In the genomic region with DNA sequence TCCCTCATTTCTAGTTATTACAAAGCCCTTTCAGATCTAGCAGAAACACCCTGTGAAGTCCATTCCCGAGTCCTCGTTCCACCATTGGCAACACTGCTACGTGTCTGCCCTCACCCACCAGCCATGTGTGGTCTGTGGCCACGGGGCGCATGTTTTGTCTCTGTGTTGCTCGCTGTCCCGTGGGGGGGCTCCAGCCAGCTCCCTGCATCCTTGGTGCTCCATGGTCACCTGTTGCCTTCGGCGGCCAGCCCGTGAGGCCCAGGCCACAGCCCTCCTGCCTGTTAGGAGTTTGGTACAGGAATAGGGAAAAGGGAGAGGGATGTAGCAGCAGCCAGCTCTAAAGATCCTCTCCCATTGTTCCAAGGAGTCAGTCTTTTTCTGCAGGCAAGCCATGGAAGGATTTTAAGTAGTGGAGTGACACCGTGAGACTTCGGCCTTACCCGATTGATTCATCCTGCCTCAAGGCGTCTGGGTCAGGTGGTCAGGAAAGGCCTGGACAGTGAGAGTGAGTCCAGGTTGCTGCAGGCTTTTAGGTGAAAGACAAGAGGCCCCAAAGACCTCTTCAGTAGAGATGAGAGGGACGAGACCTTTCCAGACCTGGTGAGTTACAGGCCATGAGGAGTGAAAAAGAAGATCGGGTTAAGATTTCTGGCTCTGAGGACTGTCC, we compare ENCODE assay signal across 21 cellular contexts.
"Had no signal": no experiment of that assay in that cellular context is flagged by ENCODE, and none has a peak within 500 bp of the region (broad histone marks: within the 10 kb centered on the region; RNA-seq: fewer than 3 reads in every experiment).

No MANE protein-coding gene starts in this region.

- H3K27ac ChIP-seq: body of pancreas, cardiac muscle cell, lower lobe of right lung, neural progenitor cell, tibial nerve, WERI-Rb-1 had no signal

- H3K9ac ChIP-seq: neural progenitor cell had no signal

- H3K36me3 ChIP-seq: cardiac muscle cell, neural progenitor cell, WERI-Rb-1 had no signal

- H3K27me3 ChIP-seq: body of pancreas, cardiac muscle cell, neural progenitor cell, tibial nerve had no signal

- H3K4me3 ChIP-seq: body of pancreas, cardiac muscle cell, lower lobe of right lung, neural progenitor cell, tibial nerve had no signal

- H2AFZ ChIP-seq: neural progenitor cell had no signal

- ATAC-seq: activated CD8-positive, alpha-beta T cell treated with anti-CD3 and anti-CD28 coated beads, Interleukin-2, amount 10 ng/mL, durations not matched to agents 7 days and 5 days; body of pancreas; left colon; lower lobe of right lung; naive thymus-derived CD4-positive, alpha-beta T cell; stimulated activated naive CD8-positive, alpha-beta T cell treated with anti-CD3 and anti-CD28 coated beads, Interleukin-15, amount 100 ng/mL, for 72 hours had no signal

- DNase-seq: activated CD4-positive, alpha-beta T cell treated with anti-CD3 and anti-CD28 coated beads for 1 hour; activated CD4-positive, alpha-beta T cell treated with anti-CD3 and anti-CD28 coated beads, Interleukin-2, amount 50 U/mL, for 1 hour; activated CD8-positive, alpha-beta T cell treated with anti-CD3 and anti-CD28 coated beads, Interleukin-2, amount 10 ng/mL, durations not matched to agents 7 days and 5 days; activated gamma-delta T cell treated with Interleukin-2 at 50 U/mL for 16 hours; activated T-cell treated with anti-CD3 and anti-CD28 coated beads, Interleukin-2, amount 50 U/mL, for 1 hour; anterior cingulate cortex; body of pancreas; effector memory CD4-positive, alpha-beta T cell; foreskin melanocyte; left colon; lower lobe of right lung; naive thymus-derived CD4-positive, alpha-beta T cell; stimulated activated CD4-positive, alpha-beta T cell treated with anti-CD3 and anti-CD28 coated beads, Interleukin-12 subunit alpha, Interleukin-12 subunit beta, amount 100 ng/mL, for 4 hours; stimulated activated naive CD8-positive, alpha-beta T cell treated with anti-CD3 and anti-CD28 coated beads, Interleukin-15, amount 100 ng/mL, for 72 hours; WERI-Rb-1 had no signal

- H3K4me2 ChIP-seq: neural progenitor cell had no signal

- H3K9me3 Mint-ChIP-seq: activated naive CD4-positive, alpha-beta T cell treated with anti-CD3 and anti-CD28 coated beads, Interleukin-2, amount 50 U/mL, for 24 hours had no signal

- H3K4me3 Mint-ChIP-seq: activated CD8-positive, alpha-beta T cell treated with anti-CD3 and anti-CD28 coated beads, Interleukin-2, amount 10 ng/mL, durations not matched to agents 7 days and 5 days; activated naive CD4-positive, alpha-beta T cell treated with anti-CD3 and anti-CD28 coated beads, Interleukin-2, amount 50 U/mL, for 24 hours; naive thymus-derived CD4-positive, alpha-beta T cell; neural progenitor cell; stimulated activated naive CD8-positive, alpha-beta T cell treated with anti-CD3 and anti-CD28 coated beads, Interleukin-15, amount 100 ng/mL, for 72 hours; T-helper 2 cell treated with Interferon-gamma antibody and Interleukin-4, amounts not matched to agents 5 μg/mL and 100 μg/mL, for 36 hours had no signal

- H3K27ac Mint-ChIP-seq: activated CD8-positive, alpha-beta T cell treated with anti-CD3 and anti-CD28 coated beads, Interleukin-2, amount 10 ng/mL, durations not matched to agents 7 days and 5 days; activated naive CD4-positive, alpha-beta T cell treated with anti-CD3 and anti-CD28 coated beads, Interleukin-2, amount 50 U/mL, for 24 hours; progenitor cell of endocrine pancreas; T-helper 2 cell treated with Interferon-gamma antibody and Interleukin-4, amounts not matched to agents 5 μg/mL and 100 μg/mL, for 36 hours had no signal

- H3K27me3 Mint-ChIP-seq: activated naive CD4-positive, alpha-beta T cell treated with anti-CD3 and anti-CD28 coated beads, Interleukin-2, amount 50 U/mL, for 24 hours; naive thymus-derived CD4-positive, alpha-beta T cell; progenitor cell of endocrine pancreas; stimulated activated naive CD8-positive, alpha-beta T cell treated with anti-CD3 and anti-CD28 coated beads, Interleukin-15, amount 100 ng/mL, for 72 hours had no signal

- H3K9me3 ChIP-seq: body of pancreas had no signal
